In the genomic region with DNA sequence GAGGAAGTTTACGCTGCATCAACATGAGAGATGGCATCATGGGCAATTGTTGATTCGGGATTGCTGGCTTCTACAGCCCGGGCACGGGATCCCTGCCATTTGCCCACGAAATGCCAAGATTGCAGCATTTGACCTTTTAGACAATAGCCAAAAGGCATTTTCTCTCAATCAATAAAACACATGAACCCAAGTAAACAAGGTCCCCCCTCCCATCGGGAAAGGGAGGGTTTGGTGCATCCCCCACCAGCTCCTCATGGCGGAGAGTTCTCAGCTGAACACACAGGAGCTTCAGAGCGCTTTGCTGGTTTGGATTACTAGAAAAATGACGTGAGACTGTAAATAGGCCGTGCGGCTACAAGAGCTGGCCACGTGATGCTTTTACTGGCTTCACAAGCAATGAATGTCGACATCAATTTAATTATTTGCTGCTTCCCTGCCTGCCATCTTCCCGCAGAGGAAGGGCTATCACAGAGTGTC, we compare ENCODE assay signal across 25 cellular contexts.
DNase-seq lines count a peak whose midpoint lies in the region; ATAC-seq and TF ChIP-seq lines count a peak whose summit lies in the region.
"Had no signal": no experiment of that assay in that cellular context is flagged by ENCODE, and none has a peak within 500 bp of the region (broad histone marks: within the 10 kb centered on the region; RNA-seq: fewer than 3 reads in every experiment).

No MANE protein-coding gene starts in this region.

- no peak overlapping the region for H2BK15ac ChIP-seq in IMR-90 (ENCODE audit: low read depth, low read length)

- POLR2A ChIA-PET in IMR-90 (lab: Charles Lee; ENCODE audit: unreplicated experiment), result interaction anchor here (0.6 kb wide), 1 partner anchor 611 kb away, joined by 3 read pairs; no protein-coding TSS in a partner anchor

- no peak overlapping the region for H3K56ac ChIP-seq in IMR-90 (ENCODE audit: extremely low read depth, insufficient read depth, low read length)

- peaks cover 2% of the 10 kb centered on the region; the same call in 1 of the 2 replicates for H3K4me1 ChIP-seq in IMR-90 (ENCODE audit: control insufficient read depth, insufficient read depth, low read length)
- H3K4me1 ChIP-seq in adrenal gland (replicated peaks in 1 of 2), result no peaks in the 10 kb centered on the region
- H3K4me1 ChIP-seq: parathyroid adenoma, sigmoid colon had no signal

- no peaks in the 10 kb centered on the region for H4K20me1 ChIP-seq in IMR-90 (ENCODE audit: insufficient read depth, low read length)

- H2BK20ac ChIP-seq in IMR-90 (ENCODE audit: low read depth, low read length), result no peak overlapping the region

- no peak overlapping the region for H2BK5ac ChIP-seq in IMR-90 (ENCODE audit: low read depth, low read length, poor library complexity, severe bottlenecking)

- no peaks in the 10 kb centered on the region for H3K36me3 ChIP-seq in IMR-90 (ENCODE audit: control insufficient read depth, insufficient read depth, low read length)
- no peaks in the 10 kb centered on the region for H3K36me3 ChIP-seq in adrenal gland (replicated peaks in 1 of 2)
- H3K36me3 ChIP-seq: sigmoid colon had no signal

- H2AK9ac ChIP-seq in IMR-90 (replicated peaks; ENCODE audit: low read depth, low read length, poor library complexity), result no peak overlapping the region

- TF ChIP-seq POLR2A in IMR-90 (IDR thresholded peaks at IDR 0.05; ENCODE audit: low read depth, low read length) (no peak), adrenal gland (IDR thresholded peaks at IDR 0.05) (no peak)

- H4K91ac ChIP-seq in IMR-90 (ENCODE audit: insufficient read depth, low read depth, low read length), result no peak overlapping the region

- peak; percentile 37 for DNase-seq in AG10803 (ENCODE audit: low read depth)
- DNase-seq in IMR-90, result peak; percentile 35
- peak; percentile 48 for DNase-seq in SHP77 treated with DMSO at 0.1 percent for 48 hours (lab: John Stamatoyannopoulos, UW)
- peak; percentile 75 for DNase-seq in left kidney (ENCODE audit: low read depth, low spot score)
- no peak for DNase-seq in NCI-H1105 treated with DMSO at 0.1 percent for 48 hours (lab: John Stamatoyannopoulos, UW)
- no peak for DNase-seq in cortex of kidney (lab: John Stamatoyannopoulos, UW)
- no peak for DNase-seq in MV-4-11 (lab: John Stamatoyannopoulos, UW)
- DNase-seq in adrenal gland, result no peak
- DNase-seq: activated CD4-positive, alpha-beta T cell treated with anti-CD3 and anti-CD28 coated beads for 36 hours; activated CD8-positive, alpha-beta memory T cell treated with anti-CD3 and anti-CD28 coated beads for 24 hours; activated naive CD4-positive, alpha-beta T cell treated with anti-CD3 and anti-CD28 coated beads, Interleukin-2, amount 50 U/mL, for 16 hours; activated T-cell treated with anti-CD3 and anti-CD28 coated beads, Interleukin-2, amount 50 U/mL, for 4 hours; aorta; H7; hippocampal formation; KBM-7; NCI-H1930; NCI-H69; Right ventricle myocardium superior; sigmoid colon; stimulated activated CD4-positive, alpha-beta T cell treated with anti-CD3 and anti-CD28 coated beads, Interleukin-15, amount 100 ng/mL, for 24 hours; T-helper 1 cell; trophoblast cell had no signal

- no peak overlapping the region for H3K18ac ChIP-seq in IMR-90 (ENCODE audit: low read depth, low read length)

- H2BK120ac ChIP-seq in IMR-90 (ENCODE audit: low read depth, low read length), result no peak overlapping the region

- BruUV-seq in IMR-90 (replicated peaks; lab: Mats Ljungman, UMichigan), result no TSS peak

- no peak overlapping the region for H3K23ac ChIP-seq in IMR-90 (ENCODE audit: low read depth, low read length)

- H3K9me1 ChIP-seq in IMR-90 (ENCODE audit: insufficient read depth, low read length), result no peaks in the 10 kb centered on the region; the same call in 1 of the 2 replicates

- H3K79me1 ChIP-seq in IMR-90 (ENCODE audit: low read depth in 1 of 2, low read length in 2 of 2), result no peaks in the 10 kb centered on the region

- H3K27me3 ChIP-seq in IMR-90 (ENCODE audit: control insufficient read depth, insufficient read depth, low read length) (peaks cover 27% of the 10 kb centered on the region), adrenal gland (no peaks in the 10 kb centered on the region)
- H3K27me3 ChIP-seq: sigmoid colon had no signal

- no peak overlapping the region for H2AFZ ChIP-seq in IMR-90 (replicated peaks; ENCODE audit: low read length, poor library complexity)
- H2AFZ ChIP-seq: parathyroid adenoma had no signal

- dilution Hi-C loops in IMR-90 (cut with HindIII; ENCODE audit: low sequenced_read_pairs, unreplicated experiment), result no loop called here

- no peak overlapping the region for H3K14ac ChIP-seq in IMR-90 (replicated peaks; ENCODE audit: low read depth, low read length)

- H3K4me2 ChIP-seq in IMR-90 (ENCODE audit: low read depth, low read length), result no peak overlapping the region

- intact Hi-C loops in IMR-90 (cut with micrococcal nuclease), result no loop called here
- intact Hi-C loops in adrenal gland (cut with DNase I), result no loop called here

- no peak overlapping the region for H3K9ac ChIP-seq in IMR-90 (ENCODE audit: low read depth, low read length)
- H3K9ac ChIP-seq: parathyroid adenoma had no signal

- 50% methylated on average over 9 of the region's 14 CpGs; no CpG with 5 or more reads in 1 of the 2 experiments for WGBS in IMR-90 (ENCODE audit: extremely low coverage in 2 of 2, insufficient read length in 1 of 2), 2 experiments
- 71 to 81% (median 79%) methylated on average over 14 of the region's 14 CpGs for WGBS in adrenal gland, 4 donors

- H2AK5ac ChIP-seq in IMR-90 (ENCODE audit: low read depth, low read length), result no peak overlapping the region

- H3K9me3 ChIP-seq in IMR-90 (ENCODE audit: control insufficient read depth, insufficient read depth, low read length) (peaks cover 7% of the 10 kb centered on the region), adrenal gland (replicated peaks in 1 of 3) (no peaks in the 10 kb centered on the region)
- H3K9me3 ChIP-seq: sigmoid colon had no signal

- TF ChIP-seq RAD21 in IMR-90 (IDR thresholded peaks at IDR 0.05; ENCODE audit: low read length), result no peak

- H4K5ac ChIP-seq in IMR-90 (ENCODE audit: low read depth, low read length), result no peak overlapping the region

- no peak for TF ChIP-seq CTCF in AG10803 (conservative IDR thresholded peaks at IDR 0.05; ENCODE audit: low read length)
- no peak for TF ChIP-seq CTCF in IMR-90 (conservative IDR thresholded peaks at IDR 0.05; ENCODE audit: low read depth, low read length)
- no peak for TF ChIP-seq CTCF in adrenal gland (IDR thresholded peaks at IDR 0.05)

- H3K27ac ChIP-seq in IMR-90 (ENCODE audit: insufficient read depth, low read length) (no peak overlapping the region), adrenal gland (no peak overlapping the region)
- H3K27ac ChIP-seq: parathyroid adenoma, sigmoid colon had no signal

- H4K8ac ChIP-seq in IMR-90 (ENCODE audit: low read depth in 2 of 2, low read length in 2 of 2), result no peak overlapping the region

- CTCF ChIA-PET in IMR-90 (lab: Yijun Ruan, JAX), result no interaction called here

- ATAC-seq in IMR-90 (ENCODE audit: low read depth), result no peak
- ATAC-seq: activated CD4-positive, alpha-beta T cell treated with anti-CD3 and anti-CD28 coated beads for 36 hours; activated T-cell treated with anti-CD3 and anti-CD28 coated beads, Interleukin-2, amount 50 U/mL, for 4 hours had no signal

- H3K4me3 ChIP-seq in AG10803 (ENCODE audit: low read length) (no peak overlapping the region), IMR-90 (ENCODE audit: insufficient read depth, low read depth, low read length) (no peak overlapping the region), adrenal gland (no peak overlapping the region)
- H3K4me3 ChIP-seq: lung, sigmoid colon had no signal

- no peak overlapping the region for H3K4ac ChIP-seq in IMR-90 (ENCODE audit: low read depth, low read length)

- in situ Hi-C loops in IMR-90 (cut with MboI; ENCODE audit: low sequenced_read_pairs), result no loop called here

TF ChIP-seq in IMR-90, 13 proteins besides CTCF, POLR2A, EP300 and RAD21:
- TF ChIP-seq USF2 (IDR thresholded peaks at IDR 0.05; ENCODE audit: low read depth, low read length), result peak; percentile 78
- TF ChIP-seq CEBPB (IDR thresholded peaks at IDR 0.05; ENCODE audit: low read depth, low read length), result no peak

Comparison
In these comparisons a context has a peak if more than half of its experiments do, and no peak if none do; other contexts are left out.
1. DNase-seq: peak in AG10803 (single experiment), IMR-90 (single experiment), SHP77 treated with DMSO at 0.1 percent for 48 hours (single experiment) and left kidney (single experiment); none in NCI-H1105 treated with DMSO at 0.1 percent for 48 hours (single experiment), cortex of kidney (single experiment), MV-4-11 (single experiment) and adrenal gland (0 of 7).